In genomic region chr11:573146-573759, GRCh38 we compare ENCODE assay signal across 22 cellular contexts. TPM values are rescaled to one million over a fixed set of nuclear protein-coding genes. Genes with fewer than 3 reads are reported as not detected.
DNase-seq lines count a peak whose midpoint lies in the region; FAIRE-seq and TF ChIP-seq lines count a peak whose summit lies in the region.
"Had no signal": no experiment of that assay in that cellular context is flagged by ENCODE, and none has a peak within 500 bp of the region (broad histone marks: within the 10 kb centered on the region; RNA-seq: fewer than 3 reads in every experiment).

No MANE protein-coding gene starts in this region.

- H3K27ac ChIP-seq in RWPE1: peak overlapping the region; percentile 22; the same call in 1 of the 2 replicates
- no peak overlapping the region for H3K27ac ChIP-seq in kidney (ENCODE audit: low read depth in 2 of 2, low read length in 2 of 2)
- H3K27ac ChIP-seq: A549; BLaER1 treated with 17β-estradiol and CSF1 and Interleukin-3, amounts not matched to agents 10 nM and 100 nM; HL-60 had no signal

- H3K36me3 Mint-ChIP-seq in nephron progenitor cell (ENCODE audit: low read depth): no peaks in the 10 kb centered on the region
- H3K36me3 Mint-ChIP-seq in type B pancreatic cell: no peaks in the 10 kb centered on the region

- peaks cover 17 to 35% of the 10 kb centered on the region in 2 donors for H3K4me1 ChIP-seq in kidney (ENCODE audit: control insufficient read depth in 1 of 2, insufficient read depth in 1 of 2, low read depth in 1 of 2, low read length in 2 of 2)

- DNase-seq in RWPE1 (ENCODE audit: low spot score) (no peak), kidney (peak; percentile 76), nephron progenitor cell (no peak), type B pancreatic cell (ENCODE audit: extremely low spot score, unreplicated experiment) (no peak), erythroblast (lab: John Stamatoyannopoulos, UW) (no peak), DMS79 (lab: John Stamatoyannopoulos, UW) (no peak), hypothalamus (lab: John Stamatoyannopoulos, UW) (no peak)
- DNase-seq: DMS79 treated with DMSO at 0.1 percent for 48 hours, MV-4-11, NCI-H1417, NCI-H187 treated with DMSO at 0.1 percent for 48 hours, NCI-H345, NCI-H526 treated with DMSO at 0.1 percent for 48 hours had no signal

- CTCF ChIA-PET in RWPE1 (lab: Yijun Ruan, JAX): no interaction called here

- TF ChIP-seq POLR2A in erythroblast (IDR thresholded peaks at IDR 0.05; ENCODE audit: low read length): no peak

- no peak for FAIRE-seq in kidney (lab: Jason Lieb, UNC)
- FAIRE-seq: A549, D721Med, G401.6, HTR-8/SVneo, K562 had no signal

- no peak for TF ChIP-seq CTCF in RWPE1 (conservative IDR thresholded peaks at IDR 0.05; ENCODE audit: low read depth)
- no peak for TF ChIP-seq CTCF in kidney (IDR thresholded peaks at IDR 0.05; ENCODE audit: borderline replicate concordance, extremely low read depth, insufficient read depth)
- TF ChIP-seq CTCF in nephron progenitor cell (IDR thresholded peaks at IDR 0.05): no peak
- no peak for TF ChIP-seq CTCF in type B pancreatic cell (conservative IDR thresholded peaks at IDR 0.05)

- no peaks in the 10 kb centered on the region for H3K9me3 ChIP-seq in kidney (ENCODE audit: control insufficient read depth in 1 of 2, low read length in 2 of 2)
- H3K9me3 ChIP-seq: A549; BLaER1 treated with 17β-estradiol and CSF1 and Interleukin-3, amounts not matched to agents 10 nM and 100 nM; HAP-1 had no signal

- POLR2A ChIA-PET in RWPE1 (lab: Yijun Ruan, JAX; ENCODE audit: low non-redundant PET): no interaction called here

- H3K4me3 Mint-ChIP-seq in nephron progenitor cell (peak overlapping the region; percentile 90), type B pancreatic cell (peak overlapping the region; percentile 25)

- H3K27me3 Mint-ChIP-seq in nephron progenitor cell (ENCODE audit: low read depth, poor library complexity): peaks cover 4% of the 10 kb centered on the region
- H3K27me3 Mint-ChIP-seq in type B pancreatic cell: peaks cover 13% of the 10 kb centered on the region

- no peaks in the 10 kb centered on the region for H3K9me3 Mint-ChIP-seq in nephron progenitor cell
- H3K9me3 Mint-ChIP-seq in type B pancreatic cell: no peaks in the 10 kb centered on the region
- H3K9me3 Mint-ChIP-seq: CD8-positive, alpha-beta memory T cell had no signal

- H3K4me1 Mint-ChIP-seq in nephron progenitor cell: peaks cover 52% of the 10 kb centered on the region
- H3K4me1 Mint-ChIP-seq in type B pancreatic cell (ENCODE audit: unreplicated experiment): peaks cover 14% of the 10 kb centered on the region

- H3K9ac ChIP-seq in kidney (ENCODE audit: low read length in 2 of 2): no peak overlapping the region

- H3K4me3 ChIP-seq in kidney (ENCODE audit: low read length in 2 of 2): no peak overlapping the region
- H3K4me3 ChIP-seq: A549, HAP-1, K562 had no signal

- H3K27ac Mint-ChIP-seq in nephron progenitor cell (no peak overlapping the region), type B pancreatic cell (peak overlapping the region; percentile 50)

- intact Hi-C loops in kidney (cut with DNase I): no loop called here

- no peaks in the 10 kb centered on the region for H3K36me3 ChIP-seq in kidney (ENCODE audit: control insufficient read depth in 1 of 2, insufficient read depth in 2 of 2, low read length in 2 of 2)

RNA-seq across cellular contexts. Expression of gene PHRF1, which starts 3.0 kb away (rescaled TPM):
- total RNA-seq in kidney (30.9 TPM), type B pancreatic cell (ENCODE audit: low replicate concordance) (38.7 and 40.8 TPM in 2 replicates)
- 7.5 TPM for polyA plus RNA-seq in kidney (ENCODE audit: insufficient read depth, low read depth, low replicate concordance)

RNA-seq across cellular contexts. Expression of gene RASSF7, which starts 12.5 kb away (rescaled TPM):
- total RNA-seq in kidney (106 TPM), type B pancreatic cell (ENCODE audit: low replicate concordance) (35.7 and 75.8 TPM in 2 replicates)
- polyA plus RNA-seq in kidney (ENCODE audit: insufficient read depth, low read depth, low replicate concordance): 108 TPM

RNA-seq across cellular contexts. Expression of gene LMNTD2, which starts 12.7 kb away (rescaled TPM):
- total RNA-seq in kidney: 8.0 TPM
- 6.2 TPM for polyA plus RNA-seq in kidney (ENCODE audit: insufficient read depth, low read depth, low replicate concordance)
- 6.7 and 7.2 TPM in 2 replicates for total RNA-seq in type B pancreatic cell (ENCODE audit: low replicate concordance)

RNA-seq across cellular contexts. Expression of gene LRRC56, which starts 35.9 kb away (rescaled TPM):
- total RNA-seq in kidney (7.7 TPM), type B pancreatic cell (ENCODE audit: low replicate concordance) (1.7 and 1.8 TPM in 2 replicates)
- polyA plus RNA-seq in kidney (ENCODE audit: insufficient read depth, low read depth, low replicate concordance): 1.2 TPM

RNA-seq across cellular contexts. Expression of gene HRAS, which starts 37.9 kb away (rescaled TPM):
- 66.1 TPM for total RNA-seq in kidney
- 100 TPM for polyA plus RNA-seq in kidney (ENCODE audit: insufficient read depth, low read depth, low replicate concordance)
- 54.6 and 63.1 TPM in 2 replicates for total RNA-seq in type B pancreatic cell (ENCODE audit: low replicate concordance)
